ENCODE assay signal across 12 cellular contexts in genomic region chr5:143220748-143221211, GRCh38.
DNase-seq lines count a peak whose midpoint lies in the region; ATAC-seq, FAIRE-seq and TF ChIP-seq lines count a peak whose summit lies in the region.
"Had no signal": no experiment of that assay in that cellular context is flagged by ENCODE, and none has a peak within 500 bp of the region (broad histone marks: within the 10 kb centered on the region; RNA-seq: fewer than 3 reads in every experiment).

No MANE protein-coding gene starts in this region.

- TF ChIP-seq POLR2A in heart left ventricle (IDR thresholded peaks at IDR 0.05) (no peak), GM12878 (IDR thresholded peaks at IDR 0.05; ENCODE audit: low read depth, low read length) (no peak), transverse colon (IDR thresholded peaks at IDR 0.05) (no peak)

- no TSS peak for BruUV-seq in GM12878 (replicated peaks; lab: Mats Ljungman, UMichigan)

- SMC1A ChIA-PET in GM12878 (lab: Charles Lee; ENCODE audit: uncharacterized antibody, unreplicated experiment) = interaction anchor here (0.7 to 19.2 kb wide), 29 partner anchors 9 to 607 kb away, joined by 3 to 423 read pairs (median 4); partner anchors contain the start of gene NR3C1

- RAD21 ChIA-PET in GM12878 (lab: Charles Lee; ENCODE audit: unreplicated experiment) = interaction anchor here (1.0 to 18.1 kb wide), 20 partner anchors 11 to 221 kb away, joined by 3 to 482 read pairs (median 8); partner anchors contain the start of gene NR3C1

- peak in 3 of 4 donors; percentile 7 to 56 (median 15) for ATAC-seq in heart left ventricle
- no peak for ATAC-seq in GM12878
- ATAC-seq in HG02763 (IDR thresholded peaks at IDR 0.05; ENCODE audit: unreplicated experiment) = no peak
- ATAC-seq in HG02610 (IDR thresholded peaks at IDR 0.05; ENCODE audit: unreplicated experiment) = no peak
- ATAC-seq in GM18502 (IDR thresholded peaks at IDR 0.05; ENCODE audit: poor library complexity, unreplicated experiment) = no peak

- H3K4me1 ChIP-seq in heart left ventricle (peaks cover 0 to 69% (median 16%) of the 10 kb centered on the region in 12 donors), GM12878 (ENCODE audit: control insufficient read depth, insufficient read depth, low read length) (peaks cover 78% of the 10 kb centered on the region), transverse colon (peaks cover 0 to 15% (median 7%) of the 10 kb centered on the region in 4 donors)
- H3K4me1 ChIP-seq: HAP-1 had no signal

- intact Hi-C loops in heart left ventricle (cut with DNase I) = loop anchor here in 2 of 10 donors (10.0 kb wide), 2 partner anchors 54 to 174 kb away; no protein-coding TSS in a partner anchor
- intact Hi-C loops in cardiac septum (cut with DNase I) = no loop called here
- intact Hi-C loops in GM12878 (cut with micrococcal nuclease; ENCODE audit: unreplicated experiment) = loop anchor here (1.0 kb wide), 1 partner anchor 10 kb away; no protein-coding TSS in a partner anchor
- intact Hi-C loops in transverse colon (cut with DNase I; ENCODE audit: low total_unique reads) = no loop called here

- in situ Hi-C loops in GM12878 (cut with MboI) (loop anchor here (5.0 kb wide), 1 partner anchor 182 kb away; the partner anchor contains the start of gene NR3C1), transverse colon (cut with MboI; ENCODE audit: low pct_ligation_motif_present in 1 of 4, low pct_unique_long_range_greater_than_20kb in 1 of 4, low sequenced_read_pairs in 3 of 4) (no loop called here)

- TF ChIP-seq CTCF in heart left ventricle (IDR thresholded peaks at IDR 0.05) (no peak), GM12878 (IDR thresholded peaks at IDR 0.05 in 2 of 3, conservative IDR thresholded peaks at IDR 0.05 in 1 of 3; ENCODE audit: control insufficient read depth in 2 of 3, extremely low read depth in 1 of 3, insufficient read depth in 1 of 3, low read depth in 3 of 3, low read length in 3 of 3) (no peak), transverse colon (IDR thresholded peaks at IDR 0.05) (no peak)

- no peaks in the 10 kb centered on the region for H3K9me3 ChIP-seq in heart left ventricle
- no peaks in the 10 kb centered on the region; the same call in 2 of the 3 replicates for H3K9me3 ChIP-seq in GM12878 (replicated peaks; ENCODE audit: control insufficient read depth, insufficient read depth, low read length)
- H3K9me3 ChIP-seq in transverse colon = no peaks in the 10 kb centered on the region
- H3K9me3 ChIP-seq: HAP-1 had no signal

- peak overlapping the region; percentile 39; the same call in 1 of the 2 replicates for H3K9ac ChIP-seq in GM12878 (ENCODE audit: control insufficient read depth, insufficient read depth, low read length)

- H3K27me3 ChIP-seq in heart left ventricle (no peaks in the 10 kb centered on the region), GM12878 (replicated peaks in 1 of 2; ENCODE audit: control insufficient read depth in 2 of 2, insufficient read depth in 2 of 2, low read length in 1 of 2) (no peaks in the 10 kb centered on the region), transverse colon (no peaks in the 10 kb centered on the region)

- H3K27ac ChIP-seq in heart left ventricle (peak overlapping the region in 11 of 12 donors; percentile 26 to 80 (median 63)), GM12878 (ENCODE audit: control insufficient read depth, insufficient read depth) (peak overlapping the region; percentile 100), transverse colon (peak overlapping the region; percentile 9 to 46 (median 42))

- H2AFZ ChIP-seq in GM12878 (ENCODE audit: control insufficient read depth, low read depth, low read length) = no peak overlapping the region

- TF ChIP-seq EP300 in GM12878 (IDR thresholded peaks at IDR 0.05; ENCODE audit: borderline replicate concordance in 1 of 2, control insufficient read depth in 1 of 2, low read depth in 2 of 2, low read length in 2 of 2) (no peak), transverse colon (IDR thresholded peaks at IDR 0.05; ENCODE audit: low read depth) (no peak)

- POLR2A ChIA-PET in GM12878 (lab: Charles Lee) = interaction anchor here (0.6 to 8.5 kb wide), 10 partner anchors 10 to 212 kb away, joined by 3 to 103 read pairs (median 4); no protein-coding TSS in a partner anchor

- H4K20me1 ChIP-seq in GM12878 (ENCODE audit: control insufficient read depth, insufficient read depth) = no peaks in the 10 kb centered on the region

- H3K79me2 ChIP-seq in GM12878 (ENCODE audit: control insufficient read depth, insufficient read depth, low read length) = peaks cover 40% of the 10 kb centered on the region

- WGBS in heart left ventricle, 4 donors = 37 to 62% (median 48%) methylated on average over 3 of the region's 3 CpGs
- 0% methylated on average over 3 of the region's 3 CpGs for WGBS in GM12878 (ENCODE audit: insufficient coverage, insufficient replicate concordance, low lambda C conversion rate, missing lambda C conversion rate)
- 75 to 79% methylated on average over 3 of the region's 3 CpGs for WGBS in transverse colon (ENCODE audit: low coverage in 1 of 2), 2 donors

- no peak for FAIRE-seq in GM12878 (lab: Jason Lieb, UNC)
- FAIRE-seq: islet of Langerhans had no signal

- peaks cover 0 to 45% (median 17%) of the 10 kb centered on the region in 9 donors for H3K36me3 ChIP-seq in heart left ventricle
- H3K36me3 ChIP-seq in GM12878 (ENCODE audit: control insufficient read depth in 2 of 2, insufficient read depth in 2 of 2, low read length in 1 of 2) = peaks cover 0 to 4% of the 10 kb centered on the region in 2 experiments; a peak in 3 of 4 replicates
- H3K36me3 ChIP-seq in transverse colon = no peaks in the 10 kb centered on the region
- H3K36me3 ChIP-seq: HAP-1 had no signal

- peak overlapping the region; percentile 95 for H3K4me2 ChIP-seq in GM12878 (ENCODE audit: control insufficient read depth, insufficient read depth)

- no peak; the same call in 1 of the 2 replicates for TF ChIP-seq RAD21 in GM12878 (IDR thresholded peaks at IDR 0.05; ENCODE audit: insufficient read depth, low read depth, low read length)

- CTCF ChIA-PET in GM12878 (lab: Yijun Ruan, JAX) = interaction anchor here (0.9 to 6.7 kb wide), 8 partner anchors 9 to 299 kb away, joined by 3 to 77 read pairs (median 4); no protein-coding TSS in a partner anchor

- peak overlapping the region in 6 of 12 donors; percentile 4 to 30 (median 12) for H3K4me3 ChIP-seq in heart left ventricle
- peak overlapping the region; percentile 27; the same call in 1 of the 2 replicates for H3K4me3 ChIP-seq in GM12878
- no peak overlapping the region for H3K4me3 ChIP-seq in transverse colon
- H3K4me3 ChIP-seq: HAP-1 had no signal

- DNase-seq in heart left ventricle (no peak), cardiac septum (ENCODE audit: low spot score) (no peak), GM12878 (ENCODE audit: low read depth, low spot score) (peak; percentile 67), lung microvascular endothelial cell (ENCODE audit: low read depth in 2 of 2) (peak; percentile 79 to 88), transverse colon (no peak)
- DNase-seq: activated CD4-positive, alpha-beta T cell treated with anti-CD3 and anti-CD28 coated beads for 4 hours; Kasumi-1 had no signal

TF ChIP-seq in GM12878, 131 proteins besides CTCF, POLR2A, EP300 and RAD21 (continues in another document):
- TF ChIP-seq SMARCA5 (IDR thresholded peaks at IDR 0.05) (peak; percentile 22), CBFB (IDR thresholded peaks at IDR 0.05; ENCODE audit: low read depth) (no peak), ETV6 (conservative IDR thresholded peaks at IDR 0.05 in 1 of 2, IDR thresholded peaks at IDR 0.05 in 1 of 2; ENCODE audit: borderline replicate concordance in 1 of 2, low read depth in 1 of 2) (peak in 1 of 2 experiments; percentile 79; a peak in 2 of 4 replicates), SIN3A (IDR thresholded peaks at IDR 0.05; ENCODE audit: low read depth, low read length) (no peak), MEF2A (IDR thresholded peaks at IDR 0.05; ENCODE audit: insufficient read depth, low read depth, low read length) (no peak), MLLT1 (IDR thresholded peaks at IDR 0.05) (no peak; the same call in 1 of the 2 replicates), SMAD5 (IDR thresholded peaks at IDR 0.05; ENCODE audit: low read depth) (no peak), SREBF1 (IDR thresholded peaks at IDR 0.05; ENCODE audit: low read length) (no peak), MTA2 (IDR thresholded peaks at IDR 0.05; ENCODE audit: low read depth) (0 out of 2 replicates have a peak, but pooled peaks have one; percentile 17), MAX (IDR thresholded peaks at IDR 0.05; ENCODE audit: low read depth, low read length) (no peak), IKZF2 (IDR thresholded peaks at IDR 0.05) (peak; percentile 91), PKNOX1 (IDR thresholded peaks at IDR 0.05) (peak; percentile 82)

Comparison
In these comparisons a context has a peak if more than half of its experiments do, and no peak if none do; other contexts are left out.
1. ATAC-seq: peak in heart left ventricle (3 of 4); none in GM12878 (single experiment), HG02763 (single experiment), HG02610 (single experiment) and GM18502 (single experiment).
2. DNase-seq: peak in GM12878 (single experiment) and lung microvascular endothelial cell (2 of 2); none in heart left ventricle (0 of 5), cardiac septum (single experiment) and transverse colon (single experiment).
3. H3K27ac ChIP-seq: peak in every context shown above with its lines; median percentile 100 in GM12878; 63 in heart left ventricle; 42 in transverse colon.